ENCODE assay signal across 1 cellular context in the genomic region with DNA sequence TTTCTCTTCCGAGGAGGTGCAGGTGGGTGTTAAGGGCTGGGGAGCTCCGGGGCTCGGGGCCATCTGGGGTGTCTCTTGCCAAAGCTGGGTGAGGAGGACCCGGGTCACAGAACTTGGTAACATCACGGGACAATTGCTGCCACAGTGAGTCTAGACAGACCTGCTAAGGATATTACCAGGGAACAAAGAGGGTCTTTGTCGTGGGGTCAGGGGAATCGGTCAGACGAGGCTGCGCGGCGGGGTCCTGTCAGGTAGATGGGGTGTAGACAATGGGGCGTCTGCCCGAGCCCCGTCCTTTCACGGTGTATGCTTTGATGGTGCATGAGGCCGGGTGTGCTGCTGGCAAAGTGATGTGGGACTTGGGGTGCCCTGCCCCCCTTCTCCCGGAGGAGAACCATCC.
A peak's percentile ranks its signal among the peaks of the same experiment; 100 is the strongest.
TF ChIP-seq lines count a peak whose summit lies in the region.

No MANE protein-coding gene starts in this region.

TF ChIP-seq in K562, 482 proteins besides CTCF, POLR2A, EP300 and RAD21:
- TF ChIP-seq HDAC1 (IDR thresholded peaks at IDR 0.05) (no peak), NR4A1 (CRISPR knock-in tag; IDR thresholded peaks at IDR 0.05) (no peak), NR4A1 (tag; IDR thresholded peaks at IDR 0.05) (no peak), PCBP2 (IDR thresholded peaks at IDR 0.05; ENCODE audit: low read depth, low read length, poor library complexity, severe bottlenecking) (no peak), NFYB (IDR thresholded peaks at IDR 0.05; ENCODE audit: extremely low read depth, insufficient read length) (no peak), TAL1 (IDR thresholded peaks at IDR 0.05) (no peak), TFE3 (CRISPR knock-in tag; IDR thresholded peaks at IDR 0.05) (no peak), POLR2G (IDR thresholded peaks at IDR 0.05; ENCODE audit: low read depth, low read length) (peak; percentile 39; the same call in 1 of the 2 replicates), NR1H2 (CRISPR knock-in tag; IDR thresholded peaks at IDR 0.05) (no peak), ETV6 (IDR thresholded peaks at IDR 0.05; ENCODE audit: borderline replicate concordance in 1 of 2, low read depth in 2 of 2, low read length in 1 of 2) (no peak), ETV6 (CRISPR knock-in tag; IDR thresholded peaks at IDR 0.05; ENCODE audit: borderline replicate concordance) (no peak), ZNF551 (CRISPR knock-in tag; IDR thresholded peaks at IDR 0.05) (no peak), MECOM (CRISPR knock-in tag; IDR thresholded peaks at IDR 0.05) (no peak), RBFOX2 (IDR thresholded peaks at IDR 0.05; ENCODE audit: low read depth, low read length) (peak; percentile 45; the same call in 1 of the 2 replicates), PHF20 (IDR thresholded peaks at IDR 0.05; ENCODE audit: partially characterized antibody) (no peak), NUFIP1 (IDR thresholded peaks at IDR 0.05; ENCODE audit: partially characterized antibody) (no peak)
- TF ChIP-seq, protein P1, sequence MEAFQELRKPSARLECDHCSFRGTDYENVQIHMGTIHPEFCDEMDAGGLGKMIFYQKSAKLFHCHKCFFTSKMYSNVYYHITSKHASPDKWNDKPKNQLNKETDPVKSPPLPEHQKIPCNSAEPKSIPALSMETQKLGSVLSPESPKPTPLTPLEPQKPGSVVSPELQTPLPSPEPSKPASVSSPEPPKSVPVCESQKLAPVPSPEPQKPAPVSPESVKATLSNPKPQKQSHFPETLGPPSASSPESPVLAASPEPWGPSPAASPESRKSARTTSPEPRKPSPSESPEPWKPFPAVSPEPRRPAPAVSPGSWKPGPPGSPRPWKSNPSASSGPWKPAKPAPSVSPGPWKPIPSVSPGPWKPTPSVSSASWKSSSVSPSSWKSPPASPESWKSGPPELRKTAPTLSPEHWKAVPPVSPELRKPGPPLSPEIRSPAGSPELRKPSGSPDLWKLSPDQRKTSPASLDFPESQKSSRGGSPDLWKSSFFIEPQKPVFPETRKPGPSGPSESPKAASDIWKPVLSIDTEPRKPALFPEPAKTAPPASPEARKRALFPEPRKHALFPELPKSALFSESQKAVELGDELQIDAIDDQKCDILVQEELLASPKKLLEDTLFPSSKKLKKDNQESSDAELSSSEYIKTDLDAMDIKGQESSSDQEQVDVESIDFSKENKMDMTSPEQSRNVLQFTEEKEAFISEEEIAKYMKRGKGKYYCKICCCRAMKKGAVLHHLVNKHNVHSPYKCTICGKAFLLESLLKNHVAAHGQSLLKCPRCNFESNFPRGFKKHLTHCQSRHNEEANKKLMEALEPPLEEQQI (IDR thresholded peaks at IDR 0.05) = no peak
- TF ChIP-seq, protein P2, sequence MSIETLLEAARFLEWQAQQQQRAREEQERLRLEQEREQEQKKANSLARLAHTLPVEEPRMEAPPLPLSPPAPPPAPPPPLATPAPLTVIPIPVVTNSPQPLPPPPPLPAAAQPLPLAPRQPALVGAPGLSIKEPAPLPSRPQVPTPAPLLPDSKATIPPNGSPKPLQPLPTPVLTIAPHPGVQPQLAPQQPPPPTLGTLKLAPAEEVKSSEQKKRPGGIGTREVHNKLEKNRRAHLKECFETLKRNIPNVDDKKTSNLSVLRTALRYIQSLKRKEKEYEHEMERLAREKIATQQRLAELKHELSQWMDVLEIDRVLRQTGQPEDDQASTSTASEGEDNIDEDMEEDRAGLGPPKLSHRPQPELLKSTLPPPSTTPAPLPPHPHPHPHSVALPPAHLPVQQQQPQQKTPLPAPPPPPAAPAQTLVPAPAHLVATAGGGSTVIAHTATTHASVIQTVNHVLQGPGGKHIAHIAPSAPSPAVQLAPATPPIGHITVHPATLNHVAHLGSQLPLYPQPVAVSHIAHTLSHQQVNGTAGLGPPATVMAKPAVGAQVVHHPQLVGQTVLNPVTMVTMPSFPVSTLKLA (conservative IDR thresholded peaks at IDR 0.05) = no peak
- TF ChIP-seq, protein P3, sequence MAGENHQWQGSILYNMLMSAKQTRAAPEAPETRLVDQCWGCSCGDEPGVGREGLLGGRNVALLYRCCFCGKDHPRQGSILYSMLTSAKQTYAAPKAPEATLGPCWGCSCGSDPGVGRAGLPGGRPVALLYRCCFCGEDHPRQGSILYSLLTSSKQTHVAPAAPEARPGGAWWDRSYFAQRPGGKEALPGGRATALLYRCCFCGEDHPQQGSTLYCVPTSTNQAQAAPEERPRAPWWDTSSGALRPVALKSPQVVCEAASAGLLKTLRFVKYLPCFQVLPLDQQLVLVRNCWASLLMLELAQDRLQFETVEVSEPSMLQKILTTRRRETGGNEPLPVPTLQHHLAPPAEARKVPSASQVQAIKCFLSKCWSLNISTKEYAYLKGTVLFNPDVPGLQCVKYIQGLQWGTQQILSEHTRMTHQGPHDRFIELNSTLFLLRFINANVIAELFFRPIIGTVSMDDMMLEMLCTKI (IDR thresholded peaks at IDR 0.05; ENCODE audit: partially characterized antibody) = no peak
